8 cellular contexts compared by ENCODE assay signal in the genomic region with DNA sequence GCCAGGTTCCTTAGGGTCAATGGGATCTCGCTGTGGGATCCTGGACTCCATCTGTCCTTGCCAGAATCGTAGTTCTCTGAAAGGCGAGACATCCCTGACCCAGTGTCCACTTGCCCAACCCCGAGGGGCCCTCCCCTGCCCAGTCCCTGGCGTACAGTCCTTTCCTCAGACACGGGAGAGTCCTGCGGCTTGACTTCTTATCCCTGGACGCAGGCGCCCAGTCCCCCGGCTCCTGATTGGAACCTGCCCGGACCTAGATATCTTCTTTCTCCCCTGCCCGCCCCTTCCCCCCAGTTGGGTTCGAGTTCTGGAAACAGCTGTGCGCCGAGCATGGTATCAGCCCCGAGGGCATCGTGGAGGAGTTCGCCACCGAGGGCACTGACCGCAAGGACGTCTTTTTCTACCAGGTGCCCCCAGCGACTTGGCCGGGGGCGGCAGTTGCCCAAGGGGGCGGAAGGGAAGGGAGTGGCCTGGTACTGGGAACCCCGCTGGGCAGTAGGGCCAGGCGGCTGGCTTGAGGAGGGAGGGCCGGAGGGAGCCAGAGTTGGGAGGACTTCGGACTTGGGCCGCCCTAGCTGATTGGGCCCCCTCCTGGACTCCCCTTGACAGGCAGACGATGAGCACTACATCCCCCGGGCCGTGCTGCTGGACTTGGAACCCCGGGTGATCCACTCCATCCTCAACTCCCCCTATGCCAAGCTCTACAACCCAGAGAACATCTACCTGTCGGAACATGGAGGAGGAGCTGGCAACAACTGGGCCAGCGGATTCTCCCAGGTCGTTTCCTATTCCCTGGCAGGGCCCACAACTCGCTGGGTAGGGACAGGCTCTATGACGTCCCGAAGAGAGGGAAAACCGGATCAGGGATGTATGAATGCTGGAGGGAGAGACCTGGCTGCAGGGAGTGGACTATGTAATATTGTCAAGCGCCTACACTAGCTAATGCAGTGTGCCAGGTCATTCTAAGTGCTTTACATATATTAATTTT. TPM values are rescaled to one million over a fixed set of nuclear protein-coding genes. Genes with fewer than 3 reads are reported as not detected.
DNase-seq lines count a peak whose midpoint lies in the region; ATAC-seq, FAIRE-seq and TF ChIP-seq lines count a peak whose summit lies in the region.
"Not testable (repeated sequence)": the region's sequence is repeated elsewhere in the genome, so short reads cannot be mapped to it uniquely, and the experiment has no call there.

No MANE protein-coding gene starts in this region.

- FAIRE-seq in endothelial cell of umbilical vein (lab: Jason Lieb, UNC) = peak; percentile 76

- ATAC-seq in HG03439 (IDR thresholded peaks at IDR 0.05; ENCODE audit: unreplicated experiment) (peak; percentile 15), left lobe of liver (peak; percentile 36), aorta (ENCODE audit: low FRiP score) (peak; percentile 52)

- H3K4me2 ChIP-seq in endothelial cell of umbilical vein (ENCODE audit: insufficient read depth, low read length) = peak overlapping the region; percentile 75

- H4K20me1 ChIP-seq in endothelial cell of umbilical vein (replicated peaks; ENCODE audit: control insufficient read depth, extremely low read depth, insufficient read depth, low read length) = not testable (repeated sequence)

- peaks cover 38% of the 10 kb centered on the region for H3K79me2 ChIP-seq in endothelial cell of umbilical vein (ENCODE audit: control insufficient read depth, insufficient read depth, low read length)

- H3K4me1 ChIP-seq in endothelial cell of umbilical vein (ENCODE audit: control insufficient read depth, extremely low read depth, insufficient read depth, low read length) = peaks cover 11% of the 10 kb centered on the region
- not testable (repeated sequence) for H3K4me1 ChIP-seq in aorta (ENCODE audit: control insufficient read depth in 1 of 2, insufficient read depth in 2 of 2, low read length in 2 of 2)

- DNase-seq in RPMI8226 = peak; percentile 27
- DNase-seq in activated effector memory CD4-positive, alpha-beta T cell treated with Interleukin-2 at 50 U/mL for 16 hours = peak; percentile 1
- not testable (repeated sequence) for DNase-seq in endothelial cell of umbilical vein (ENCODE audit: low read depth, low spot score)
- peak; percentile 50 for DNase-seq in left lobe of liver (ENCODE audit: low spot score)
- DNase-seq in retina = peak; percentile 12
- DNase-seq in aorta = peak; percentile 58 to 85

- intact Hi-C loops in endothelial cell of umbilical vein (cut with micrococcal nuclease) = loop anchor here (1.0 to 5.0 kb wide), 5 partner anchors 33 to 561 kb away; partner anchors contain the start of genes BECN1, NBR1, PSMC3IP and TUBG2
- intact Hi-C loops in aorta (cut with DNase I) = loop anchor here (2.0 to 5.0 kb wide), 4 partner anchors 47 to 72 kb away; partner anchors contain the start of genes CCR10 (in 1 of the 2), CNTNAP1 (in 1 of the 2) and TUBG2 (in 1 of the 2)

- not testable (repeated sequence) for H3K9me1 ChIP-seq in endothelial cell of umbilical vein (replicated peaks; ENCODE audit: control insufficient read depth, extremely low read depth, insufficient read depth, low read length)

- POLR2A ChIA-PET in endothelial cell of umbilical vein (lab: Charles Lee) = interaction anchor here (0.7 to 1.6 kb wide), 4 partner anchors 8 to 153 kb away, joined by 3 to 8 read pairs (median 4); partner anchors contain the start of gene PLEKHH3

- peak overlapping the region; percentile 90 for H3K4me3 ChIP-seq in GM12875 (ENCODE audit: low read depth, low read length)
- H3K4me3 ChIP-seq in endothelial cell of umbilical vein (replicated peaks in 1 of 3; ENCODE audit: insufficient read depth in 1 of 3, low read depth in 1 of 3, low read length in 3 of 3) = peak overlapping the region; percentile 73 to 81 (median 79)
- peak overlapping the region; percentile 80 to 82 for H3K4me3 ChIP-seq in aorta (ENCODE audit: low read length in 2 of 2)

- dilution Hi-C loops in endothelial cell of umbilical vein (cut with MboI; ENCODE audit: extremely low pct_ligation_motif_present, low sequenced_read_pairs) = loop anchor here (10.0 kb wide), 1 partner anchor 205 kb away; no protein-coding TSS in a partner anchor

- peaks cover 20 to 22% of the 10 kb centered on the region in 2 experiments for H3K36me3 ChIP-seq in endothelial cell of umbilical vein (ENCODE audit: control insufficient read depth in 2 of 2, extremely low read depth in 1 of 2, insufficient read depth in 2 of 2, low read length in 2 of 2)
- H3K36me3 ChIP-seq in aorta (ENCODE audit: control insufficient read depth in 1 of 2, insufficient read depth in 2 of 2, low read length in 1 of 2) = not testable (repeated sequence)

- TF ChIP-seq POLR2A in endothelial cell of umbilical vein (IDR thresholded peaks at IDR 0.05; ENCODE audit: low read depth, low read length) = not testable (repeated sequence)

- H3K27ac ChIP-seq in endothelial cell of umbilical vein (ENCODE audit: insufficient read depth, low read depth, low read length) (peak overlapping the region; percentile 69), aorta (ENCODE audit: low read depth in 1 of 2, low read length in 2 of 2) (peak overlapping the region in 1 of 2 donors; percentile 25)

- WGBS in aorta, 2 donors = 6% methylated on average over 34 to 35 of the region's 42 CpGs

- TF ChIP-seq CTCF in GM12875 (IDR thresholded peaks at IDR 0.05; ENCODE audit: borderline replicate concordance, insufficient read depth, low read depth, low read length); endothelial cell of umbilical vein (IDR thresholded peaks at IDR 0.05; ENCODE audit: extremely low read depth in 1 of 2, insufficient read depth in 1 of 2, low read depth in 1 of 2, low read length in 2 of 2): not testable (repeated sequence)

- BruUV-seq in endothelial cell of umbilical vein (replicated peaks; lab: Mats Ljungman, UMichigan) = TSS peak; percentile 48

- peak overlapping the region; percentile 91 for H2AFZ ChIP-seq in endothelial cell of umbilical vein (ENCODE audit: low read depth, low read length)

- CTCF ChIA-PET in endothelial cell of umbilical vein (lab: Charles Lee) = interaction anchor here (0.7 to 4.2 kb wide), 15 partner anchors 9 to 319 kb away, joined by 3 to 109 read pairs (median 5); partner anchors contain the start of genes BECN1, CCR10, PLEKHH3 and PSMC3IP

- not testable (repeated sequence) for H3K9me3 ChIP-seq in endothelial cell of umbilical vein (replicated peaks; ENCODE audit: control insufficient read depth, insufficient read depth, low read length); aorta (ENCODE audit: control insufficient read depth, low read length)

- H3K27me3 ChIP-seq in endothelial cell of umbilical vein (ENCODE audit: control insufficient read depth in 2 of 2, insufficient read depth in 2 of 2, low read length in 2 of 2); aorta (ENCODE audit: control insufficient read depth in 1 of 2, insufficient read depth in 2 of 2, low read length in 1 of 2): not testable (repeated sequence)

- H3K9ac ChIP-seq in endothelial cell of umbilical vein (replicated peaks; ENCODE audit: extremely low read depth, insufficient read depth, low read length) = peak overlapping the region; percentile 69

RNA-seq across cellular contexts. Expression of gene TUBG1, which starts 0.6 kb away (rescaled TPM):
- total RNA-seq in endothelial cell of umbilical vein (96.9 and 102 TPM in 2 replicates), left lobe of liver (26.5 TPM), aorta (10 to 100 TPM; 21.5 to 24.9 TPM)
- polyA plus RNA-seq in endothelial cell of umbilical vein (132 and 173 TPM in 2 replicates), aorta (10 to 100 TPM; 15.7 to 19.5 TPM)
- 127 and 128 TPM in 2 replicates for polyA plus RNA-seq in endothelial cell of umbilical vein (2011; cell fraction: cytosol; rRNA removed)
- polyA plus RNA-seq in endothelial cell of umbilical vein (2011; cell fraction: nucleus; rRNA removed) = 80.9 and 88.0 TPM in 2 replicates
- 110 and 153 TPM in 2 replicates for polyA plus RNA-seq in endothelial cell of umbilical vein (2012)
- polyA minus RNA-seq in endothelial cell of umbilical vein = 80.1 and 91.1 TPM in 2 replicates
- polyA minus RNA-seq in endothelial cell of umbilical vein (2011; cell fraction: cytosol; rRNA and poly(A)+ RNA removed) = 79.4 TPM
- polyA minus RNA-seq in endothelial cell of umbilical vein (2011; cell fraction: nucleus; rRNA and poly(A)+ RNA removed) = 21.2 and 25.3 TPM in 2 replicates

RNA-seq across cellular contexts. Expression of gene RETREG3, which starts 0.9 kb away (rescaled TPM):
- 52.3 and 53.4 TPM in 2 replicates for total RNA-seq in endothelial cell of umbilical vein
- 32.6 and 36.2 TPM in 2 replicates for polyA plus RNA-seq in endothelial cell of umbilical vein
- polyA plus RNA-seq in endothelial cell of umbilical vein (2011; cell fraction: cytosol; rRNA removed) = 22.2 and 24.2 TPM in 2 replicates
- 30.6 and 31.4 TPM in 2 replicates for polyA plus RNA-seq in endothelial cell of umbilical vein (2011; cell fraction: nucleus; rRNA removed)
- 16.7 and 18.6 TPM in 2 replicates for polyA plus RNA-seq in endothelial cell of umbilical vein (2012)
- 96.8 and 118 TPM in 2 replicates for polyA minus RNA-seq in endothelial cell of umbilical vein
- 21.8 TPM for polyA minus RNA-seq in endothelial cell of umbilical vein (2011; cell fraction: cytosol; rRNA and poly(A)+ RNA removed)
- 31.5 and 43.7 TPM in 2 replicates for polyA minus RNA-seq in endothelial cell of umbilical vein (2011; cell fraction: nucleus; rRNA and poly(A)+ RNA removed)
- 56.3 TPM for total RNA-seq in left lobe of liver
- 10 to 100 TPM; 42.9 to 54.1 TPM for total RNA-seq in aorta
- 10 to 100 TPM; 11.5 to 27.6 TPM for polyA plus RNA-seq in aorta

RNA-seq across cellular contexts. Expression of gene PSMC3IP, which starts 32.6 kb away (rescaled TPM):
- 19.3 and 20.8 TPM in 2 replicates for total RNA-seq in endothelial cell of umbilical vein
- 5.5 and 5.9 TPM in 2 replicates for polyA plus RNA-seq in endothelial cell of umbilical vein
- 9.0 and 10.6 TPM in 2 replicates for polyA plus RNA-seq in endothelial cell of umbilical vein (2011; cell fraction: cytosol; rRNA removed)
- 20.8 and 34.7 TPM in 2 replicates for polyA plus RNA-seq in endothelial cell of umbilical vein (2011; cell fraction: nucleus; rRNA removed)
- 6.3 and 10.9 TPM in 2 replicates for polyA plus RNA-seq in endothelial cell of umbilical vein (2012)
- polyA minus RNA-seq in endothelial cell of umbilical vein = 4.9 and 5.2 TPM in 2 replicates
- 14.0 TPM for polyA minus RNA-seq in endothelial cell of umbilical vein (2011; cell fraction: cytosol; rRNA and poly(A)+ RNA removed)
- polyA minus RNA-seq in endothelial cell of umbilical vein (2011; cell fraction: nucleus; rRNA and poly(A)+ RNA removed) = 7.5 and 9.7 TPM in 2 replicates
- total RNA-seq in left lobe of liver = 0.65 TPM
- 1 to 10 TPM; 3.9 to 5.2 TPM for total RNA-seq in aorta
- 10 to 100 TPM in 1 of 2 donors, 1 to 10 TPM in 1; 3.8 to 14.4 TPM for polyA plus RNA-seq in aorta

RNA-seq across cellular contexts. Expression of gene MLX, which starts 43.2 kb away (rescaled TPM):
- total RNA-seq in endothelial cell of umbilical vein (40.3 and 40.9 TPM in 2 replicates), left lobe of liver (38.7 TPM), aorta (10 to 100 TPM; 31.9 to 34.2 TPM)
- polyA plus RNA-seq in endothelial cell of umbilical vein (41.1 and 42.7 TPM in 2 replicates), aorta (10 to 100 TPM; 33.8 to 38.6 TPM)
- polyA plus RNA-seq in endothelial cell of umbilical vein (2011; cell fraction: cytosol; rRNA removed) = 35.7 and 37.7 TPM in 2 replicates
- polyA plus RNA-seq in endothelial cell of umbilical vein (2011; cell fraction: nucleus; rRNA removed) = 56.9 and 63.0 TPM in 2 replicates
- 37.4 and 41.4 TPM in 2 replicates for polyA plus RNA-seq in endothelial cell of umbilical vein (2012)
- polyA minus RNA-seq in endothelial cell of umbilical vein = 40.5 and 41.3 TPM in 2 replicates
- polyA minus RNA-seq in endothelial cell of umbilical vein (2011; cell fraction: cytosol; rRNA and poly(A)+ RNA removed) = 22.4 TPM
- polyA minus RNA-seq in endothelial cell of umbilical vein (2011; cell fraction: nucleus; rRNA and poly(A)+ RNA removed) = 13.4 and 18.8 TPM in 2 replicates

RNA-seq across cellular contexts. Expression of gene COASY, which starts 48.2 kb away (rescaled TPM):
- total RNA-seq in endothelial cell of umbilical vein (69.2 and 77.7 TPM in 2 replicates), left lobe of liver (78.8 TPM), aorta (10 to 100 TPM; 34.0 to 43.2 TPM)
- polyA plus RNA-seq in endothelial cell of umbilical vein (39.6 and 52.6 TPM in 2 replicates), aorta (10 to 100 TPM; 23.0 to 89.5 TPM)
- polyA plus RNA-seq in endothelial cell of umbilical vein (2011; cell fraction: cytosol; rRNA removed) = 36.3 and 42.7 TPM in 2 replicates
- 78.2 and 90.7 TPM in 2 replicates for polyA plus RNA-seq in endothelial cell of umbilical vein (2011; cell fraction: nucleus; rRNA removed)
- 63.2 and 68.4 TPM in 2 replicates for polyA plus RNA-seq in endothelial cell of umbilical vein (2012)
- polyA minus RNA-seq in endothelial cell of umbilical vein = 26.1 and 32.6 TPM in 2 replicates
- polyA minus RNA-seq in endothelial cell of umbilical vein (2011; cell fraction: cytosol; rRNA and poly(A)+ RNA removed) = 56.5 TPM
- 21.0 and 25.9 TPM in 2 replicates for polyA minus RNA-seq in endothelial cell of umbilical vein (2011; cell fraction: nucleus; rRNA and poly(A)+ RNA removed)
